In the genomic region with DNA sequence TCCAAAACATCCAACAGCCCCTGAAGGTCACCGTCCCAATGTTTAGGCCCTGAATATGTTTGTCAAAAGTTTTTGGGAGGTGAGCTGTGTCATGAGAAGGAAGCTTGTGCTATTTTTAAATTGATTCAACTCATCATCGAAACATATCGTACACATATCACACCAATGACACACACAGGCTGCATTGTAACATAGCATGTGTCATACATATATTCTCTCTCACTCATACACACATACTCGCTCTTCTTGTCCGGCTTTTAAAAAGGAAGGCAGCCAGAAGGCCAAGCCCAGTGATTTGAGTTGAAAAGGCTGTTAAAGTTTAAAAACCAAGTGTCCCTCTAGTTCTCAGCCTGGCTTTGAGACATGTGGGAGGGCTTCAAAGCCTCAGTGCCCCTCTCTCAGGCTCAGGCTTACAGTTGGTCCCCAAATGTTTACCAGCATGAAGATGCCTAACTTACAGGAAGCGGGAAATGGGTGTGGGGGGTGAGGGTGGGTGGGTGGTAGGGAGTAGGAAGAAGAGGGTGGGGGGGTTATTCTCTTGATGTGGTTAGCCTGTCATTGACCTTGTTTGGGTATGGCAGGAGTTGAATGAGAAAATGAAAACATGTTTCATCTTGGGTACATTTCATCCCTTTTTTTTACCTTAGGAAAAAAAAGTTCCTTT, we compare ENCODE assay signal across 1 cellular context.
TF ChIP-seq lines count a peak whose summit lies in the region.

No MANE protein-coding gene starts in this region.

TF ChIP-seq in K562, 482 proteins besides CTCF, POLR2A, EP300 and RAD21 (continued from another document):
- TF ChIP-seq ZBTB26 (CRISPR knock-in tag; IDR thresholded peaks at IDR 0.05) = no peak
- no peak for TF ChIP-seq HMGN3 (IDR thresholded peaks at IDR 0.05; ENCODE audit: borderline replicate concordance, extremely low read depth, insufficient read length, low read depth, low read length)
- no peak for TF ChIP-seq ELK3 (CRISPR knock-in tag; IDR thresholded peaks at IDR 0.05)
- no peak for TF ChIP-seq SMARCB1 (IDR thresholded peaks at IDR 0.05; ENCODE audit: insufficient read length, low read depth)
- no peak for TF ChIP-seq CBX3 (IDR thresholded peaks at IDR 0.05; ENCODE audit: borderline replicate concordance in 1 of 2, low read length in 2 of 2)
- TF ChIP-seq SMAD1 (IDR thresholded peaks at IDR 0.05; ENCODE audit: low read depth, low read length, partially characterized antibody) = no peak
- no peak for TF ChIP-seq EWSR1 (IDR thresholded peaks at IDR 0.05; ENCODE audit: borderline replicate concordance, low read depth, partially characterized antibody)
- TF ChIP-seq E2F5 (CRISPR knock-in tag; IDR thresholded peaks at IDR 0.05) = no peak
- TF ChIP-seq, protein P1, sequence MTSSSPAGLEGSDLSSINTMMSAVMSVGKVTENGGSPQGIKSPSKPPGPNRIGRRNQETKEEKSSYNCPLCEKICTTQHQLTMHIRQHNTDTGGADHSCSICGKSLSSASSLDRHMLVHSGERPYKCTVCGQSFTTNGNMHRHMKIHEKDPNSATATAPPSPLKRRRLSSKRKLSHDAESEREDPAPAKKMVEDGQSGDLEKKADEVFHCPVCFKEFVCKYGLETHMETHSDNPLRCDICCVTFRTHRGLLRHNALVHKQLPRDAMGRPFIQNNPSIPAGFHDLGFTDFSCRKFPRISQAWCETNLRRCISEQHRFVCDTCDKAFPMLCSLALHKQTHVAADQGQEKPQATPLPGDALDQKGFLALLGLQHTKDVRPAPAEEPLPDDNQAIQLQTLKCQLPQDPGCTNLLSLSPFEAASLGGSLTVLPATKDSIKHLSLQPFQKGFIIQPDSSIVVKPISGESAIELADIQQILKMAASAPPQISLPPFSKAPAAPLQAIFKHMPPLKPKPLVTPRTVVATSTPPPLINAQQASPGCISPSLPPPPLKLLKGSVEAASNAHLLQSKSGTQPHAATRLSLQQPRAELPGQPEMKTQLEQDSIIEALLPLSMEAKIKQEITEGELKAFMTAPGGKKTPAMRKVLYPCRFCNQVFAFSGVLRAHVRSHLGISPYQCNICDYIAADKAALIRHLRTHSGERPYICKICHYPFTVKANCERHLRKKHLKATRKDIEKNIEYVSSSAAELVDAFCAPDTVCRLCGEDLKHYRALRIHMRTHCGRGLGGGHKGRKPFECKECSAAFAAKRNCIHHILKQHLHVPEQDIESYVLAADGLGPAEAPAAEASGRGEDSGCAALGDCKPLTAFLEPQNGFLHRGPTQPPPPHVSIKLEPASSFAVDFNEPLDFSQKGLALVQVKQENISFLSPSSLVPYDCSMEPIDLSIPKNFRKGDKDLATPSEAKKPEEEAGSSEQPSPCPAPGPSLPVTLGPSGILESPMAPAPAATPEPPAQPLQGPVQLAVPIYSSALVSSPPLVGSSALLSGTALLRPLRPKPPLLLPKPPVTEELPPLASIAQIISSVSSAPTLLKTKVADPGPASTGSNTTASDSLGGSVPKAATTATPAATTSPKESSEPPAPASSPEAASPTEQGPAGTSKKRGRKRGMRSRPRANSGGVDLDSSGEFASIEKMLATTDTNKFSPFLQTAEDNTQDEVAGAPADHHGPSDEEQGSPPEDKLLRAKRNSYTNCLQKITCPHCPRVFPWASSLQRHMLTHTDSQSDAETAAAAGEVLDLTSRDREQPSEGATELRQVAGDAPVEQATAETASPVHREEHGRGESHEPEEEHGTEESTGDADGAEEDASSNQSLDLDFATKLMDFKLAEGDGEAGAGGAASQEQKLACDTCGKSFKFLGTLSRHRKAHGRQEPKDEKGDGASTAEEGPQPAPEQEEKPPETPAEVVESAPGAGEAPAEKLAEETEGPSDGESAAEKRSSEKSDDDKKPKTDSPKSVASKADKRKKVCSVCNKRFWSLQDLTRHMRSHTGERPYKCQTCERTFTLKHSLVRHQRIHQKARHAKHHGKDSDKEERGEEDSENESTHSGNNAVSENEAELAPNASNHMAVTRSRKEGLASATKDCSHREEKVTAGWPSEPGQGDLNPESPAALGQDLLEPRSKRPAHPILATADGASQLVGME (CRISPR knock-in tag; IDR thresholded peaks at IDR 0.05) = no peak
- no peak for TF ChIP-seq TCF3 (CRISPR knock-in tag; IDR thresholded peaks at IDR 0.05)
- TF ChIP-seq ZC3H8 (IDR thresholded peaks at IDR 0.05) = no peak
